Comparison of ENCODE assay signal across 8 cellular contexts in genomic region chr2:232697059-232697806, GRCh38.
DNase-seq lines count a peak whose midpoint lies in the region; ATAC-seq lines count a peak whose summit lies in the region.

Gene GIGYF2 (plus strand): TSS chr2:232697331. CDS start chr2:232735198, 37,867 bp downstream.

- H3K27me3 ChIP-seq in effector memory CD4-positive, alpha-beta T cell (replicated peaks; ENCODE audit: control insufficient read depth, insufficient read depth, low read length, poor library complexity, severe bottlenecking): no peaks in the 10 kb centered on the region

- H3K9me3 ChIP-seq in effector memory CD4-positive, alpha-beta T cell (ENCODE audit: control insufficient read depth, low read length): no peaks in the 10 kb centered on the region

- H3K36me3 ChIP-seq in effector memory CD4-positive, alpha-beta T cell (ENCODE audit: control insufficient read depth, insufficient read depth, low read length): no peaks in the 10 kb centered on the region

- H3K27ac ChIP-seq in effector memory CD4-positive, alpha-beta T cell (ENCODE audit: insufficient read depth, low read length, poor library complexity, severe bottlenecking): peak within 1 kb of the TSS; percentile 91

- peaks cover 14% of the 10 kb centered on the region for H3K4me1 ChIP-seq in effector memory CD4-positive, alpha-beta T cell (ENCODE audit: control insufficient read depth, insufficient read depth, low read length, poor library complexity, severe bottlenecking)

- DNase-seq in COR-L47 (lab: John Stamatoyannopoulos, UW) (peak; percentile 77), HUDEP-2 (lab: John Stamatoyannopoulos, UW; ENCODE audit: unreplicated experiment in 76 of 76) (peak in 75 of 76 experiments; percentile 55 to 96 (median 87)), NOMO-1 treated with dmso at 0.1 percent for 144 hours (lab: John Stamatoyannopoulos, UW; ENCODE audit: unreplicated experiment) (peak; percentile 98), medulla oblongata (ENCODE audit: extremely low spot score) (peak; percentile 97)
- peak; percentile 85 to 87 for DNase-seq in activated CD8-positive, alpha-beta memory T cell treated with anti-CD3 and anti-CD28 coated beads for 4 hours (ENCODE audit: low read depth in 2 of 2)
- DNase-seq in effector memory CD4-positive, alpha-beta T cell: peak; percentile 85 to 89 (median 86)
- DNase-seq in stimulated activated CD4-positive, alpha-beta T cell treated with anti-CD3 and anti-CD28 coated beads, TNF-alpha, amount 100 ng/mL, for 48 hours (ENCODE audit: low read depth in 3 of 3): peak; percentile 92 to 98 (median 92)

- peak; percentile 76 for ATAC-seq in GM21381 (IDR thresholded peaks at IDR 0.05; ENCODE audit: unreplicated experiment)

- H3K4me3 ChIP-seq in effector memory CD4-positive, alpha-beta T cell (ENCODE audit: insufficient read depth, low read depth, low read length, poor library complexity, severe bottlenecking): peak within 1 kb of the TSS; percentile 81

Comparison
In these comparisons a context has a peak if more than half of its experiments do, and no peak if none do; other contexts are left out.
1. Peak in every context shown above with its lines: DNase-seq, ATAC-seq, H3K4me3 ChIP-seq and H3K27ac ChIP-seq.